Comparison of ENCODE assay signal across 17 cellular contexts in the genomic region with DNA sequence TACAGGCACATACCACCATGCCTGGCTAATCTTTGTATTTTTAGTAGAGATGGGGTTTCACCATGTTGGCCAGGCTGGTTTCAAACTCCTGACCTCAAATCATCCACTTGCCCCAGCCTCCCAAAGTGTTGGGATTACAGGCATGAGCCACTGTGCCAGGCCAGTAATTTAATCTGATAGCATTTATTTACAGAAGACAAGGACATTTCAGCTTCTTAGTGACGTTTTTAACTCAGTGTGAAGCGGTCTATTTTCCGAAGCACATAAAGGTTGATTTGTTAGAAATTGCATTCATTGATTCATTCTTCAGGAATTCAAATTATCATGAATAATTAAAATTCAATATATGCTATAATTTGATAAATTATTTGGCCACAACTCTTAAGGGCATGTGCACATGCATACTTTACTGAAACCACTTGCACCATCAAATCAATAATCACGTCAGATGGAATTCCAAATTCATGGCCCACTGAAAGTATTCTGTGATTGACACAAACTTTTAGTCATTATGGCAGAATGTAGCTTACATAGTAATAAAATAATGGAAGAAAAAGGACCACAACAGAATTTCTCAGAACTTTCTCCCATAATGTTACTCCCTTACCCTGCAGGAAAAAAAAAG.
"Had no signal": no experiment of that assay in that cellular context is flagged by ENCODE, and none has a peak within 500 bp of the region (broad histone marks: within the 10 kb centered on the region; RNA-seq: fewer than 3 reads in every experiment).

No MANE protein-coding gene starts in this region.

- H3K27ac ChIP-seq: gastrocnemius medialis, heart right ventricle, ovary, psoas muscle, thoracic aorta had no signal

- ATAC-seq: gastrocnemius medialis; heart right ventricle; left lobe of liver; naive thymus-derived CD8-positive, alpha-beta T cell; psoas muscle; stimulated activated naive CD8-positive, alpha-beta T cell treated with anti-CD3 and anti-CD28 coated beads, Interleukin-15, amount 100 ng/mL, for 72 hours had no signal

- DNase-seq: cortex of kidney; dorsolateral prefrontal cortex; effector CD8-positive, alpha-beta T cell; gastrocnemius medialis; heart right ventricle; islet precursor cell; mammary epithelial cell; naive thymus-derived CD8-positive, alpha-beta T cell; ovary; psoas muscle; stimulated activated CD4-positive, alpha-beta T cell treated with anti-CD3 and anti-CD28 coated beads, Interleukin-2, amount 100 ng/mL, for 24 hours; stimulated activated CD4-positive, alpha-beta T cell treated with anti-CD3 and anti-CD28 coated beads, Interleukin-4, amount 100 ng/mL, for 4 hours; stimulated activated naive B cell treated with anti-CD40 and anti-IgM and Interleukin-4, amounts not matched to agents 10 μg/mL and 1 μg/mL and 100 μg/mL, for 72 hours; stimulated activated naive CD8-positive, alpha-beta T cell treated with anti-CD3 and anti-CD28 coated beads, Interleukin-15, amount 100 ng/mL, for 72 hours; transverse colon had no signal

- H3K4me1 ChIP-seq: gastrocnemius medialis, heart right ventricle, psoas muscle had no signal

- H3K27me3 ChIP-seq: dorsolateral prefrontal cortex, gastrocnemius medialis, heart right ventricle, ovary, transverse colon had no signal

- H3K4me3 ChIP-seq: dorsolateral prefrontal cortex, gastrocnemius medialis, heart right ventricle, ovary, psoas muscle, thoracic aorta, transverse colon had no signal

- H3K9me3 ChIP-seq: gastrocnemius medialis, heart right ventricle, ovary, psoas muscle, thoracic aorta, transverse colon had no signal

- H3K36me3 ChIP-seq: gastrocnemius medialis, heart right ventricle, ovary, thoracic aorta, transverse colon had no signal
